In the genomic region with DNA sequence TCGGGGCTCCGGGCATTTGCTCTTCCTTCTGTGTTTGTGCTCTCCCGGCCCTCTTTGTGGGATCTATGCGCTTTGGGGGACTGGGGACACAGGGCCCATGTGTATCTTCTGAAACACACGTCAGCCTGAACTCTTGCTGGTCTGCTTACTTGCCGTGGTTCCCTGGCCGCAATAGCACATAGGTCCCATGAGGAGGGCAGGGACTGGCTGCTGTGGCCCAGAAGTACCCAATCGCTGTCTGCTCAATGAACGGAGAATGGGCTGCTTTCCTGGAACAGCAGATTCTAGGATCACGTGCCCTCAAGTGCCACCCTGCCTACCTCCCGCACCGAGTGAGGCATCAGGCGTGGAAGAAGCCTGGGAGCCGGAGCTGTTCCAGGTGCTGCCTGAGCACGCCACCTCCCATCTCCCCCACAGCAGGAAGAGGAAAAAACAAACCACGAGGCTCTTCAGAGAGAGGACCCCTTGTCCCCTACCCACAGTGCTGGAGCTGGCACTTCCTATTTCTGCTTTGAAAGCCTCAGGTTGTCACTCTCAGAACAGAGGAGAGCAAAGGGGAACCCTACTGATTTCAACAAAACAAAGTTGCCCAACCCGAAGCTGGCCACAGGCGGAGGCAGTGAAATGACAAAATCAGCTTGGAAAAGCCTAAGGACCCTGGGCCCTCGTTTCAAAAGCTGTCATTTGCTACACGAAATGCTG, we compare ENCODE assay signal across 1 cellular context.
TF ChIP-seq lines count a peak whose summit lies in the region.

No MANE protein-coding gene starts in this region.

TF ChIP-seq in HepG2, 621 proteins besides CTCF, POLR2A, EP300 and RAD21 (continued from another document):
- 0 out of 2 replicates have a peak, but pooled peaks have one; percentile 25 for TF ChIP-seq KDM5B (CRISPR knock-in tag; IDR thresholded peaks at IDR 0.05; ENCODE audit: borderline replicate concordance)
